ENCODE assay signal across 1 cellular context in the genomic region with DNA sequence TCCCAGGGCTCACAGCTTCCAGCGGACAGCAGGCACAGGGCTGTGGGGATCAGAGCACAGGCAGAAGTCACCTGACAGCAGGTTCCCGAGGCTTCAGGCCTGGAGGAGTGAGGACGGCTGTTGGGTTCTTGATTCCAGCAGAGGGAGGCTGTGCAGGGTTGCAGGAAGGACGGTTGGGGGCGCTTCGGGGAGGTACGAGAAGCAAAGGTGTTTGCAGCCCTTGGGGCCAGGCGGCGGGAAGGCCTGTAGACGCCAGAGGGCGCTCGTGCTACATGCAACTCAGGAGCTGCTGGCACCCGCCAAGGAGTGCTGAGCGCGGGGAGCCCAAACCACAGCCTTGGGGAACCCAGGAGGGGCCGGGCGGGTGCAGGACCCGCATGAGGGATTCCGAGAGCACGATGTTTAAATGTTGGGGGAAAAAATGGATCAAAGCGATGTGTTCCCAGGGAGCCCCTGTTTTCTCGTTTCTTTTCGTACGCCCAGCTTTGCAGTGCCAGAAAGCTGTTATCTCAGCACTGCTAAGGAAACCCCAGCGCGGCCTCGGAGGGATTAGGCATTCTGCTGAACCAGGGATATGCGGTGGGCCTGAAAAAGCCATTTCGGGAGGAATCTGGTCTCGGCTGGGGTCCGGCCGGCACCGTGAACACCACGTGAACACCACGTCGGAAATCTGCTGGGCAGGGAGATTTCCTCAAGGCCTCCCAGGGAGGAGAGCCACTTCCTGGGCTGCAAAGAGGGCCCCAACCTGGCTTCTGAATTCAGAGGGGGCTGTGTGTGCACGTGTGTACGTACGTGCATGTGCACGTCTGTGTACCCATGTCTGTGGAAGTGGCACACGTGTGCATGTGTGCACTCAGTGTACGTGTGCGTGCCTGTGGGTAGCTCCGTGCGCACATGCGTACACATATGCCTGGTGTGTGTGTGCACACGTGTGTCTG.
TF ChIP-seq lines count a peak whose summit lies in the region.

No MANE protein-coding gene starts in this region.

TF ChIP-seq in GM23338, 12 proteins besides CTCF, POLR2A, EP300 and RAD21 (continued from another document):
- TF ChIP-seq, protein P1, sequence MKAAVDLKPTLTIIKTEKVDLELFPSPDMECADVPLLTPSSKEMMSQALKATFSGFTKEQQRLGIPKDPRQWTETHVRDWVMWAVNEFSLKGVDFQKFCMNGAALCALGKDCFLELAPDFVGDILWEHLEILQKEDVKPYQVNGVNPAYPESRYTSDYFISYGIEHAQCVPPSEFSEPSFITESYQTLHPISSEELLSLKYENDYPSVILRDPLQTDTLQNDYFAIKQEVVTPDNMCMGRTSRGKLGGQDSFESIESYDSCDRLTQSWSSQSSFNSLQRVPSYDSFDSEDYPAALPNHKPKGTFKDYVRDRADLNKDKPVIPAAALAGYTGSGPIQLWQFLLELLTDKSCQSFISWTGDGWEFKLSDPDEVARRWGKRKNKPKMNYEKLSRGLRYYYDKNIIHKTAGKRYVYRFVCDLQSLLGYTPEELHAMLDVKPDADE (IDR thresholded peaks at IDR 0.05) = no peak
- TF ChIP-seq EZH2phosphoT487 (IDR thresholded peaks at IDR 0.05; ENCODE audit: unreplicated experiment) (no peak), NANOG (IDR thresholded peaks at IDR 0.05; ENCODE audit: borderline replicate concordance) (no peak)
